31 cellular contexts compared by ENCODE assay signal in the genomic region with DNA sequence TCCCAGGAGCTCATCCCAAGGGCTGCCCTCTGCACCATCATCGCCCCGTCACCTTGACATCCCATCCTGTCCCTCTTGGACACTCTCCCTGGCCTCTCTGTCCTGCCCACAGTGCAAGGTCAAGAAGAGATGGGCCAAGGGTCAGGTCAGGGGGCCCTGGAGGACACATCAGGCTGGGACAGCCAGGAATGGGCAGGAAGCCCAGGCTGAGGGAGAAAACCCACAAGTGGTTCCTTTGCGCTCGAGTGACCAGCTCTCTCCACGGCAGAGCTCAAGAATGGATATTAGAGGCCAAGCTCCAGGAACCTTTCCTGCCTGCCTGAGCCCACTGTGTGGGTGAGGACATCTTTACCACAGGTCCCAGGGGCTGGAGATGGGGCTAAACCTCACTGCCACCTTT. TPM values are rescaled to one million over a fixed set of nuclear protein-coding genes. Genes with fewer than 3 reads are reported as not detected.
"Had no signal": no experiment of that assay in that cellular context is flagged by ENCODE, and none has a peak within 500 bp of the region (broad histone marks: within the 10 kb centered on the region; RNA-seq: fewer than 3 reads in every experiment).

No MANE protein-coding gene starts in this region.

- H3K4me3 Mint-ChIP-seq: activated CD4-positive, alpha-beta memory T cell treated with anti-CD3 and anti-CD28 coated beads for 36 hours; activated CD4-positive, alpha-beta T cell treated with anti-CD3 and anti-CD28 coated beads for 36 hours; activated CD4-positive, alpha-beta T cell treated with anti-CD3 and anti-CD28 coated beads, Interleukin-2, amount 10 ng/mL, durations not matched to agents 24 days and 14 days; activated CD8-positive, alpha-beta memory T cell treated with anti-CD3 and anti-CD28 coated beads, Interleukin-2, amount 10 ng/mL, durations not matched to agents 7 days and 5 days; activated CD8-positive, alpha-beta T cell treated with anti-CD3 and anti-CD28 coated beads, Interleukin-2, amount 10 ng/mL, durations not matched to agents 7 days and 5 days; activated naive CD4-positive, alpha-beta T cell treated with anti-CD3 and anti-CD28 coated beads for 36 hours; activated naive CD4-positive, alpha-beta T cell treated with anti-CD3 and anti-CD28 coated beads, Interleukin-2, amount 50 U/mL, for 24 hours; activated naive CD8-positive, alpha-beta T cell treated with anti-CD3 and anti-CD28 coated beads for 36 hours; activated naive CD8-positive, alpha-beta T cell treated with anti-CD3 and anti-CD28 coated beads, Interleukin-2, amount 50 U/mL, for 24 hours; activated T-helper 1 cell treated with anti-CD3 and anti-CD28 coated beads, Interleukin-12 subunit alpha, Interleukin-12 subunit beta, Interleukin-2, Interleukin-4 antibody, amounts not matched to agents 30 ng/mL and 10 ng/mL and 1 ng/mL, durations not matched to agents 14 hours and 24 hours and 36 hours; central memory CD8-positive, alpha-beta T cell; dendritic cell treated with granulocyte-macrophage colony-stimulating factor and Interleukin-4, amounts not matched to agents 40 ng/mL and 50 ng/mL, for 4 days; endodermal cell had no signal

- H3K27ac ChIP-seq: adrenal gland, brain microvascular endothelial cell, coronary artery, dorsolateral prefrontal cortex had no signal

- ATAC-seq: activated CD4-positive, alpha-beta T cell treated with anti-CD3 and anti-CD28 coated beads for 36 hours; activated CD8-positive, alpha-beta memory T cell treated with anti-CD3 and anti-CD28 coated beads, Interleukin-2, amount 10 ng/mL, durations not matched to agents 7 days and 5 days; activated CD8-positive, alpha-beta T cell treated with anti-CD3 and anti-CD28 coated beads, Interleukin-2, amount 10 ng/mL, durations not matched to agents 7 days and 5 days; activated naive CD8-positive, alpha-beta T cell treated with anti-CD3 and anti-CD28 coated beads, Interleukin-2, amount 50 U/mL, for 24 hours; esophagus mucosa had no signal

- H3K4me1 Mint-ChIP-seq: activated CD4-positive, alpha-beta T cell treated with anti-CD3 and anti-CD28 coated beads for 36 hours; activated CD8-positive, alpha-beta memory T cell treated with anti-CD3 and anti-CD28 coated beads, Interleukin-2, amount 10 ng/mL, durations not matched to agents 7 days and 5 days; activated naive CD8-positive, alpha-beta T cell treated with anti-CD3 and anti-CD28 coated beads for 36 hours; activated naive CD8-positive, alpha-beta T cell treated with anti-CD3 and anti-CD28 coated beads, Interleukin-2, amount 50 U/mL, for 24 hours; central memory CD8-positive, alpha-beta T cell had no signal

- H3K9me3 ChIP-seq: adrenal gland had no signal

- H3K27me3 Mint-ChIP-seq: activated CD4-positive, alpha-beta memory T cell treated with anti-CD3 and anti-CD28 coated beads for 36 hours; activated CD4-positive, alpha-beta T cell treated with anti-CD3 and anti-CD28 coated beads for 36 hours; activated CD8-positive, alpha-beta memory T cell treated with anti-CD3 and anti-CD28 coated beads, Interleukin-2, amount 10 ng/mL, durations not matched to agents 7 days and 5 days; activated naive CD4-positive, alpha-beta T cell treated with anti-CD3 and anti-CD28 coated beads, Interleukin-2, amount 50 U/mL, for 24 hours; activated naive CD8-positive, alpha-beta T cell treated with anti-CD3 and anti-CD28 coated beads for 36 hours; activated naive CD8-positive, alpha-beta T cell treated with anti-CD3 and anti-CD28 coated beads, Interleukin-2, amount 50 U/mL, for 24 hours; central memory CD8-positive, alpha-beta T cell had no signal

- H3K27me3 ChIP-seq: adrenal gland, brain microvascular endothelial cell, dorsolateral prefrontal cortex had no signal

- H3K4me3 ChIP-seq: adrenal gland, coronary artery, dorsolateral prefrontal cortex had no signal

- H3K9me3 Mint-ChIP-seq: activated CD4-positive, alpha-beta memory T cell treated with anti-CD3 and anti-CD28 coated beads for 36 hours; activated CD4-positive, alpha-beta T cell treated with anti-CD3 and anti-CD28 coated beads, Interleukin-2, amount 10 ng/mL, durations not matched to agents 24 days and 14 days; activated naive CD4-positive, alpha-beta T cell treated with anti-CD3 and anti-CD28 coated beads for 36 hours; activated naive CD4-positive, alpha-beta T cell treated with anti-CD3 and anti-CD28 coated beads, Interleukin-2, amount 50 U/mL, for 24 hours; activated naive CD8-positive, alpha-beta T cell treated with anti-CD3 and anti-CD28 coated beads for 36 hours; activated naive CD8-positive, alpha-beta T cell treated with anti-CD3 and anti-CD28 coated beads, Interleukin-2, amount 50 U/mL, for 24 hours; activated T-helper 1 cell treated with anti-CD3 and anti-CD28 coated beads, Interleukin-12 subunit alpha, Interleukin-12 subunit beta, Interleukin-2, Interleukin-4 antibody, amounts not matched to agents 30 ng/mL and 10 ng/mL and 1 ng/mL, durations not matched to agents 14 hours and 24 hours and 36 hours; activated T-helper 2 cell treated with anti-CD3 and anti-CD28 coated beads, Interferon-gamma antibody, Interleukin-2, Interleukin-4, amounts not matched to agents 10 μg/mL and 5 μg/mL and 100 μg/mL, durations not matched to agents 14 hours and 24 hours and 36 hours; central memory CD8-positive, alpha-beta T cell; dendritic cell treated with granulocyte-macrophage colony-stimulating factor and Interleukin-4, amounts not matched to agents 40 ng/mL and 50 ng/mL, for 4 days; endodermal cell had no signal

- H3K4me1 ChIP-seq: adrenal gland had no signal

- H3K36me3 Mint-ChIP-seq: activated CD4-positive, alpha-beta memory T cell treated with anti-CD3 and anti-CD28 coated beads for 36 hours; activated CD8-positive, alpha-beta memory T cell treated with anti-CD3 and anti-CD28 coated beads, Interleukin-2, amount 10 ng/mL, durations not matched to agents 7 days and 5 days; activated naive CD4-positive, alpha-beta T cell treated with anti-CD3 and anti-CD28 coated beads, Interleukin-2, amount 50 U/mL, for 24 hours; activated naive CD8-positive, alpha-beta T cell treated with anti-CD3 and anti-CD28 coated beads for 36 hours had no signal

- H3K27ac Mint-ChIP-seq: activated CD4-positive, alpha-beta memory T cell treated with anti-CD3 and anti-CD28 coated beads for 36 hours; activated CD4-positive, alpha-beta T cell treated with anti-CD3 and anti-CD28 coated beads for 36 hours; activated CD4-positive, alpha-beta T cell treated with anti-CD3 and anti-CD28 coated beads, Interleukin-2, amount 10 ng/mL, durations not matched to agents 24 days and 14 days; activated CD8-positive, alpha-beta memory T cell treated with anti-CD3 and anti-CD28 coated beads, Interleukin-2, amount 10 ng/mL, durations not matched to agents 7 days and 5 days; activated CD8-positive, alpha-beta T cell treated with anti-CD3 and anti-CD28 coated beads, Interleukin-2, amount 10 ng/mL, durations not matched to agents 7 days and 5 days; activated naive CD4-positive, alpha-beta T cell treated with anti-CD3 and anti-CD28 coated beads for 36 hours; activated naive CD4-positive, alpha-beta T cell treated with anti-CD3 and anti-CD28 coated beads, Interleukin-2, amount 50 U/mL, for 24 hours; activated naive CD8-positive, alpha-beta T cell treated with anti-CD3 and anti-CD28 coated beads for 36 hours; activated naive CD8-positive, alpha-beta T cell treated with anti-CD3 and anti-CD28 coated beads, Interleukin-2, amount 50 U/mL, for 24 hours; activated T-helper 1 cell treated with anti-CD3 and anti-CD28 coated beads, Interleukin-12 subunit alpha, Interleukin-12 subunit beta, Interleukin-2, Interleukin-4 antibody, amounts not matched to agents 30 ng/mL and 10 ng/mL and 1 ng/mL, durations not matched to agents 14 hours and 24 hours and 36 hours; activated T-helper 2 cell treated with anti-CD3 and anti-CD28 coated beads, Interferon-gamma antibody, Interleukin-2, Interleukin-4, amounts not matched to agents 10 μg/mL and 5 μg/mL and 100 μg/mL, durations not matched to agents 14 hours and 24 hours and 36 hours; dendritic cell treated with granulocyte-macrophage colony-stimulating factor and Interleukin-4, amounts not matched to agents 40 ng/mL and 50 ng/mL, for 4 days; endodermal cell had no signal

- FAIRE-seq: frontal cortex had no signal

- DNase-seq: activated CD4-positive, alpha-beta memory T cell treated with anti-CD3 and anti-CD28 coated beads for 36 hours; activated CD4-positive, alpha-beta T cell treated with anti-CD3 and anti-CD28 coated beads for 36 hours; activated CD4-positive, alpha-beta T cell treated with anti-CD3 and anti-CD28 coated beads, Interleukin-2, amount 10 ng/mL, durations not matched to agents 24 days and 14 days; activated CD4-positive, CD25-positive, alpha-beta regulatory T cell; activated CD4-positive, CD25-positive, alpha-beta regulatory T cell treated with anti-CD3 and anti-CD28 coated beads, Interleukin-2, amount 50 U/mL, for 72 hours; activated CD8-positive, alpha-beta memory T cell treated with anti-CD3 and anti-CD28 coated beads, Interleukin-2, amount 10 ng/mL, durations not matched to agents 7 days and 5 days; activated CD8-positive, alpha-beta memory T cell treated with anti-CD3 and anti-CD28 coated beads, Interleukin-2, amount 50 U/mL, for 4 hours; activated CD8-positive, alpha-beta T cell treated with anti-CD3 and anti-CD28 coated beads, Interleukin-2, amount 10 ng/mL, durations not matched to agents 7 days and 5 days; activated effector memory CD4-positive, alpha-beta T cell treated with anti-CD3 and anti-CD28 coated beads, Interleukin-2, amount 50 U/mL, for 16 hours; activated naive CD4-positive, alpha-beta T cell treated with anti-CD3 and anti-CD28 coated beads for 36 hours; activated naive CD8-positive, alpha-beta T cell treated with anti-CD3 and anti-CD28 coated beads for 36 hours; activated naive CD8-positive, alpha-beta T cell treated with anti-CD3 and anti-CD28 coated beads, Interleukin-2, amount 50 U/mL, for 24 hours; activated T-cell treated with anti-CD3 and anti-CD28 coated beads, Interleukin-2, amount 50 U/mL, for 1 hour; activated T-cell treated with anti-CD3 and anti-CD28 coated beads, Interleukin-2, amount 50 U/mL, for 48 hours; adrenal gland; aorta; brain microvascular endothelial cell; dorsolateral prefrontal cortex; effector memory CD4-positive, alpha-beta T cell; endodermal cell; foreskin fibroblast; head of caudate nucleus; T-helper 2 cell had no signal

- H3K36me3 ChIP-seq: adrenal gland, brain microvascular endothelial cell had no signal

RNA-seq across cellular contexts. Expression of gene KCNN3, which starts 41.0 kb away (rescaled TPM):
- total RNA-seq: activated CD8-positive, alpha-beta T cell treated with anti-CD3 and anti-CD28 coated beads, Interleukin-2, amount 10 ng/mL, durations not matched to agents 7 days and 5 days had no signal
